In genomic region chr7:29408841-29409243, GRCh38 we compare ENCODE assay signal across 8 cellular contexts.
DNase-seq lines count a peak whose midpoint lies in the region; ATAC-seq and TF ChIP-seq lines count a peak whose summit lies in the region.

No MANE protein-coding gene starts in this region.

- no peaks in the 10 kb centered on the region for H3K4me1 ChIP-seq in OCI-LY3 (ENCODE audit: low read length)

- ATAC-seq in activated T-cell treated with anti-CD3 and anti-CD28 coated beads, Interleukin-2, amount 50 U/mL, for 72 hours (replicated peaks in 1 of 2): peak; percentile 48 to 54
- no peak for ATAC-seq in HG03460 (IDR thresholded peaks at IDR 0.05; ENCODE audit: unreplicated experiment)

- no peaks in the 10 kb centered on the region for H4K20me1 ChIP-seq in OCI-LY3 (ENCODE audit: insufficient read depth, low read length)

- no peaks in the 10 kb centered on the region for H3K36me3 Mint-ChIP-seq in activated T-cell treated with anti-CD3 and anti-CD28 coated beads, Interleukin-2, amount 50 U/mL, for 72 hours (ENCODE audit: insufficient read depth in 2 of 2)

- TF ChIP-seq CTCF in 22Rv1 (IDR thresholded peaks at IDR 0.05) (peak; percentile 84), GM12864 (IDR thresholded peaks at IDR 0.05; ENCODE audit: low read depth, low read length, missing control alignments) (peak; percentile 72), OCI-LY3 (IDR thresholded peaks at IDR 0.05; ENCODE audit: low read depth, low read length) (peak; percentile 72), foreskin fibroblast (IDR thresholded peaks at IDR 0.05; ENCODE audit: low read depth, low read length) (peak; percentile 73)

- no peak overlapping the region for H3K9ac ChIP-seq in OCI-LY3 (ENCODE audit: low read length)

- peaks cover 9% of the 10 kb centered on the region; the same call in 1 of the 2 replicates for H3K27me3 ChIP-seq in OCI-LY3 (ENCODE audit: low read depth, low read length)

- H2AFZ ChIP-seq in OCI-LY3 (ENCODE audit: low read depth, low read length): no peak overlapping the region

- H3K27ac ChIP-seq in 22Rv1: no peak overlapping the region
- H3K27ac ChIP-seq in OCI-LY3 (ENCODE audit: low read length): no peak overlapping the region

- no peaks in the 10 kb centered on the region for H3K27me3 Mint-ChIP-seq in activated T-cell treated with anti-CD3 and anti-CD28 coated beads, Interleukin-2, amount 50 U/mL, for 72 hours (ENCODE audit: low read depth)

- no peaks in the 10 kb centered on the region for H3K36me3 ChIP-seq in OCI-LY3 (replicated peaks; ENCODE audit: low read depth, low read length)

- H3K4me2 ChIP-seq in OCI-LY3 (ENCODE audit: low read length): no peak overlapping the region

- H3K79me2 ChIP-seq in OCI-LY3 (ENCODE audit: low read length): no peaks in the 10 kb centered on the region

- H3K9me3 ChIP-seq in OCI-LY3 (ENCODE audit: insufficient read depth, low read length): no peaks in the 10 kb centered on the region

- no peak overlapping the region for H3K27ac Mint-ChIP-seq in activated T-cell treated with anti-CD3 and anti-CD28 coated beads, Interleukin-2, amount 50 U/mL, for 72 hours

- H3K4me1 Mint-ChIP-seq in activated T-cell treated with anti-CD3 and anti-CD28 coated beads, Interleukin-2, amount 50 U/mL, for 72 hours (ENCODE audit: low read depth): no peaks in the 10 kb centered on the region

- no peak overlapping the region for H3K4me3 Mint-ChIP-seq in activated T-cell treated with anti-CD3 and anti-CD28 coated beads, Interleukin-2, amount 50 U/mL, for 72 hours

- no peak overlapping the region for H3K4me3 ChIP-seq in GM12864 (ENCODE audit: low read depth, low read length)
- H3K4me3 ChIP-seq in OCI-LY3 (ENCODE audit: low read length): no peak overlapping the region
- no peak overlapping the region for H3K4me3 ChIP-seq in foreskin fibroblast (ENCODE audit: low read depth in 1 of 2, low read length in 2 of 2)

- DNase-seq in GM12864 (ENCODE audit: low read depth) (peak; percentile 27), HuH-7.5 (ENCODE audit: low spot score) (peak; percentile 54), foreskin fibroblast (peak; percentile 68 to 89), nucleus accumbens (lab: John Stamatoyannopoulos, UW) (peak in 43 of 56 donors; percentile 2 to 78 (median 31))
- peak; percentile 53 to 70 for DNase-seq in activated T-cell treated with anti-CD3 and anti-CD28 coated beads, Interleukin-2, amount 50 U/mL, for 72 hours

- no peaks in the 10 kb centered on the region for H3K9me3 Mint-ChIP-seq in activated T-cell treated with anti-CD3 and anti-CD28 coated beads, Interleukin-2, amount 50 U/mL, for 72 hours

Comparison
In these comparisons a context has a peak if more than half of its experiments do, and no peak if none do; other contexts are left out.
1. DNase-seq: peak in every context shown above with its lines; median percentile 78 in foreskin fibroblast; 62 in activated T-cell treated with anti-CD3 and anti-CD28 coated beads, Interleukin-2, amount 50 U/mL, for 72 hours; 54 in HuH-7.5; 31 in nucleus accumbens; 27 in GM12864.